In the genomic region with DNA sequence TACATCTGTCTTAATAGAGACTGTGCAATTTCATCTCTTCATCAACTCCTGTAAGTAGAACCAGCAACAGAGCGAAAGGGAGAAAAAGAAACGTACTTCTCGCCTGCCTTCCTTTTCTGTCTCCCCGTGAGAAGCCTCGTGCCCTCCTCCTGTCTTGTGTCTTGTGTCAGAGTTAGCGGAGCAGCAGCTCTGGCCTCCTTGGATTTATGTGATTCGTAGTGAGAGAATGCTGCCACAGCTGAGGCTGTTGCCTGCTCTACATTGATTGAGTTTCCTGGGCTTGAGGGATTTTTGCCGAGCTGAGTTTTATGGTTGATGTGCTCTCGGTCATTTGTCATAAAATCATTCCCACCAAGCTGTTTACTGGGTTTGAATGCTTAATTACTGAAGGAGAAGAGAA, we compare ENCODE assay signal across 24 cellular contexts.
"Had no signal": no experiment of that assay in that cellular context is flagged by ENCODE, and none has a peak within 500 bp of the region (broad histone marks: within the 10 kb centered on the region; RNA-seq: fewer than 3 reads in every experiment).

No MANE protein-coding gene starts in this region.

- H3K27me3 ChIP-seq: adrenal gland, Peyer's patch, SJCRH30 had no signal

- H3K36me3 ChIP-seq: adrenal gland, Peyer's patch, SJCRH30 had no signal

- H3K4me1 ChIP-seq: adrenal gland, Peyer's patch, SJCRH30 had no signal

- H3K9me3 ChIP-seq: adrenal gland, Peyer's patch, SJCRH30, SK-N-SH had no signal

- DNase-seq: activated CD4-positive, alpha-beta memory T cell treated with anti-CD3 and anti-CD28 coated beads, Interleukin-2, amount 10 ng/mL, durations not matched to agents 7 days and 5 days; activated CD4-positive, alpha-beta T cell treated with anti-CD3 and anti-CD28 coated beads, Interleukin-2, amount 10 ng/mL, durations not matched to agents 7 days and 5 days; activated CD4-positive, CD25-positive, alpha-beta regulatory T cell; activated CD8-positive, alpha-beta memory T cell treated with anti-CD3 and anti-CD28 coated beads, Interleukin-2, amount 50 U/mL, for 48 hours; activated naive CD4-positive, alpha-beta T cell treated with anti-CD3 and anti-CD28 coated beads, Interleukin-2, amount 50 U/mL, for 16 hours; activated naive CD8-positive, alpha-beta T cell treated with anti-CD3 and anti-CD28 coated beads, Interleukin-2, amount 10 ng/mL, durations not matched to agents 7 days and 5 days; activated T-cell treated with anti-CD3 and anti-CD28 coated beads, Interleukin-2, amount 50 U/mL, for 1 hour; adrenal gland; Karpas-422; MM.1S; NCI-H1105; NCI-H1436; NCI-H1694 treated with DMSO at 0.1 percent for 48 hours; NCI-H2029 treated with DMSO at 0.1 percent for 48 hours; NCI-H446; NCI-H524; Peyer's patch; Right ventricle myocardium superior; SJCRH30; SK-N-SH; T-helper 1 cell had no signal

- H3K27ac ChIP-seq: adrenal gland, Peyer's patch, RWPE1, SJCRH30, VCaP had no signal

- H3K4me3 ChIP-seq: adrenal gland, K562, Peyer's patch, SJCRH30 had no signal
